In genomic region chr10:66827353-66827752, GRCh38 we compare ENCODE assay signal across 17 cellular contexts.
A peak's percentile ranks its signal among the peaks of the same experiment; 100 is the strongest.
DNase-seq lines count a peak whose midpoint lies in the region; ATAC-seq, FAIRE-seq and TF ChIP-seq lines count a peak whose summit lies in the region.
"Had no signal": no experiment of that assay in that cellular context is flagged by ENCODE, and none has a peak within 500 bp of the region (broad histone marks: within the 10 kb centered on the region; RNA-seq: fewer than 3 reads in every experiment).

No MANE protein-coding gene starts in this region.

- H2AFZ ChIP-seq in HepG2 (ENCODE audit: low read length) = no peak overlapping the region

- TF ChIP-seq EP300 in HepG2 (IDR thresholded peaks at IDR 0.05; ENCODE audit: low read depth in 2 of 2, low read length in 2 of 2) (no peak), HepG2 (CRISPR knock-in tag; IDR thresholded peaks at IDR 0.05; ENCODE audit: borderline replicate concordance) (no peak)

- H3K27ac Mint-ChIP-seq in progenitor cell of endocrine pancreas = no peak overlapping the region

- POLR2A ChIA-PET in HepG2 (lab: Yijun Ruan, JAX) = no interaction called here

- H3K36me3 ChIP-seq in HepG2 (replicated peaks in 1 of 2; ENCODE audit: control insufficient read depth in 1 of 2, insufficient read depth in 2 of 2, low read length in 2 of 2) = no peaks in the 10 kb centered on the region
- H3K36me3 ChIP-seq: colonic mucosa, spleen had no signal

- TF ChIP-seq CTCF in HFF-Myc (IDR thresholded peaks at IDR 0.05; ENCODE audit: low read depth, low read length, missing control alignments) (no peak), fibroblast of villous mesenchyme (IDR thresholded peaks at IDR 0.05; ENCODE audit: insufficient read depth, low read depth, low read length) (no peak), HepG2 (CRISPR knock-in tag; IDR thresholded peaks at IDR 0.05) (no peak), progenitor cell of endocrine pancreas (IDR thresholded peaks at IDR 0.05; ENCODE audit: unreplicated experiment) (no peak)

- CTCF ChIA-PET in HepG2 (lab: Yijun Ruan, JAX; ENCODE audit: low intra/inter-chr PET ratio, low total read pairs) = no interaction called here

- no peaks in the 10 kb centered on the region for H3K27me3 Mint-ChIP-seq in progenitor cell of endocrine pancreas

- H3K9me3 Mint-ChIP-seq in progenitor cell of endocrine pancreas (ENCODE audit: low read depth) = no peaks in the 10 kb centered on the region

- no peaks in the 10 kb centered on the region for H3K9me3 ChIP-seq in HepG2 (ENCODE audit: low read length)
- H3K9me3 ChIP-seq: colonic mucosa, spleen had no signal

- no peaks in the 10 kb centered on the region for H4K20me1 ChIP-seq in HepG2 (ENCODE audit: insufficient read depth, low read length)

- no peak overlapping the region for H3K9ac ChIP-seq in HepG2 (ENCODE audit: insufficient read depth, low read depth, low read length)

- ATAC-seq in HepG2 = no peak
- ATAC-seq: GM12878 had no signal

- BruUV-seq in HepG2 (replicated peaks; lab: Mats Ljungman, UMichigan) = no TSS peak

- intact Hi-C loops in HepG2 (cut with micrococcal nuclease; ENCODE audit: unreplicated experiment) = no loop called here

- peaks cover 6% of the 10 kb centered on the region for H3K4me1 Mint-ChIP-seq in progenitor cell of endocrine pancreas (ENCODE audit: low read depth)

- no peak overlapping the region for H3K4me2 ChIP-seq in HepG2 (ENCODE audit: low read depth, low read length)

- H3K27me3 ChIP-seq in HepG2 (ENCODE audit: control insufficient read depth in 1 of 2, insufficient read depth in 2 of 2, low read length in 2 of 2) = no peaks in the 10 kb centered on the region
- H3K27me3 ChIP-seq: colonic mucosa, spleen had no signal

- no peaks in the 10 kb centered on the region for H3K4me1 ChIP-seq in HepG2 (ENCODE audit: insufficient read depth, low read length)
- H3K4me1 ChIP-seq: colonic mucosa, spleen had no signal

- H3K4me3 Mint-ChIP-seq in progenitor cell of endocrine pancreas (ENCODE audit: low read depth) = no peak overlapping the region

- no peaks in the 10 kb centered on the region for H3K36me3 Mint-ChIP-seq in progenitor cell of endocrine pancreas (ENCODE audit: insufficient read depth)

- no peak for TF ChIP-seq RAD21 in HepG2 (CRISPR knock-in tag; IDR thresholded peaks at IDR 0.05)

- DNase-seq in A172 (ENCODE audit: low spot score) (peak; percentile 67), HFF-Myc (ENCODE audit: extremely low read depth, low read depth) (peak; percentile 19), amniotic epithelial cell (ENCODE audit: low read depth) (peak; percentile 75), fibroblast of villous mesenchyme (ENCODE audit: low read depth) (peak; percentile 18), DMS79 (lab: John Stamatoyannopoulos, UW) (no peak), HepG2 (ENCODE audit: low spot score) (no peak), progenitor cell of endocrine pancreas (ENCODE audit: low spot score, unreplicated experiment) (no peak)
- no peak for DNase-seq in activated effector memory CD4-positive, alpha-beta T cell treated with anti-CD3 and anti-CD28 coated beads, Interleukin-2, amount 50 U/mL, for 16 hours
- DNase-seq: activated naive CD4-positive, alpha-beta T cell treated with anti-CD3 and anti-CD28 coated beads, Interleukin-2, amount 50 U/mL, for 16 hours; colonic mucosa; midbrain; occipital lobe; spleen; substantia nigra had no signal

- H3K4me3 ChIP-seq in HFF-Myc (replicated peaks; ENCODE audit: low read depth, low read length) (no peak overlapping the region), fibroblast of villous mesenchyme (ENCODE audit: low read depth, low read length) (no peak overlapping the region), HepG2 (replicated peaks in 1 of 3; ENCODE audit: insufficient read depth in 1 of 3, low read depth in 2 of 3, low read length in 3 of 3) (no peak overlapping the region)
- H3K4me3 ChIP-seq: colonic mucosa, GM12878, spleen had no signal

- no peak for TF ChIP-seq POLR2A in HepG2 (IDR thresholded peaks at IDR 0.05; ENCODE audit: insufficient read depth in 1 of 2, low read depth in 2 of 2, low read length in 2 of 2)

- H3K79me2 ChIP-seq in HepG2 (ENCODE audit: insufficient read depth, low read length) = no peaks in the 10 kb centered on the region

- FAIRE-seq in HepG2 (lab: Jason Lieb, UNC) = no peak
- FAIRE-seq: A204.1, GM12878 had no signal

- no peak overlapping the region for H3K27ac ChIP-seq in HepG2 (ENCODE audit: extremely low read length, insufficient read depth, low read length)
- H3K27ac ChIP-seq: colonic mucosa, spleen, VCaP had no signal

- WGBS in HepG2 (ENCODE audit: low lambda C conversion rate) = 0% methylated on average over 1 of the region's 1 CpG

- in situ Hi-C loops in HepG2 (cut with HindIII; ENCODE audit: extremely low pct_ligation_motif_present, low pct_unique_long_range_greater_than_20kb) = no loop called here

TF ChIP-seq in HepG2, 621 proteins besides CTCF, POLR2A, EP300 and RAD21:
- TF ChIP-seq ZNF850 (CRISPR knock-in tag; conservative IDR thresholded peaks at IDR 0.05) (no peak), PPARG (CRISPR knock-in tag; conservative IDR thresholded peaks at IDR 0.05) (no peak), BRCA1 (CRISPR knock-in tag; IDR thresholded peaks at IDR 0.05) (no peak), ZNF605 (CRISPR knock-in tag; IDR thresholded peaks at IDR 0.05) (no peak), JUND (CRISPR knock-in tag; IDR thresholded peaks at IDR 0.05) (no peak), NR2F2 (IDR thresholded peaks at IDR 0.05; ENCODE audit: borderline replicate concordance, low read depth) (no peak), STAT5B (CRISPR knock-in tag; IDR thresholded peaks at IDR 0.05) (no peak)
TF ChIP-seq in HepG2: peak in this region for 0.

Comparison
In these comparisons a context has a peak if more than half of its experiments do, and no peak if none do; other contexts are left out.
1. DNase-seq: peak in A172 (single experiment), HFF-Myc (single experiment), amniotic epithelial cell (single experiment) and fibroblast of villous mesenchyme (single experiment); none in DMS79 (single experiment), activated effector memory CD4-positive, alpha-beta T cell treated with anti-CD3 and anti-CD28 coated beads, Interleukin-2, amount 50 U/mL, for 16 hours (single experiment), HepG2 (single experiment) and progenitor cell of endocrine pancreas (single experiment).